9 cellular contexts compared by ENCODE assay signal in the genomic region with DNA sequence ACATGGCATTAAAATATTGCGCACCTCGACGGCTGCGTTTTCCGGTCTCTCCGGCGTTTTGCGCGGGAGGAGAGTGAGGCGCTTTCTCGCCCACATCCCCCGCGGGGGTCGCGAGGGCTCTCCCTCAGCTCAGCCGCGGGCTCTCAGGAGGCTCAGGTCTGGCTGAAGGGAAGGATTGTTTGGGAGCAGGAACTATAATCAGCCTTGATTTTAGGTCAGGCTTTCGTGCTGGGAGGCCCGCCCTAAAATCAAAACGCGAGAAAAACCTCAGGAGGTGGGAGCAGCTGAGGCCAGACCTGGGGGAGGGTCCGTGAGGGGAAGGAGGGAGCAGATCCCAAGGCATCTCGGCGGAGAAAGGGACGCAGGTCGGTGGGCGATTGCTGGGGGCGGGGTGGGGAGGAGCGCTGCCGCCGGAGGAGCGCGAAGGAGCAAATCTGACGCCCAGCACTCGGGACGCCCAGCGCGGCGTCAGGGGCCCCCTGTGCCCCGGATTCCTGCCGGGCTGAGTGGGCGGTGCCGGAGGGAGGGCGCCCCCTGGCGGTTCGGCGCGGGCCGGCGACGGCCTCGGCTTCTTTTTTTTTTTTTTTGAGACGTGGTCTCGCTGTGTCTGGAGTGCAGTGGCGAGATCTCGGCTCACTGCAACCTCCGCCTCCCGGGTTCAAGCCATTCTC. TPM values are rescaled to one million over a fixed set of nuclear protein-coding genes. Genes with fewer than 3 reads are reported as not detected.
A peak's percentile ranks its signal among the peaks of the same experiment; 100 is the strongest.
DNase-seq lines count a peak whose midpoint lies in the region; ATAC-seq, FAIRE-seq and TF ChIP-seq lines count a peak whose summit lies in the region.
"Had no signal": no experiment of that assay in that cellular context is flagged by ENCODE, and none has a peak within 500 bp of the region (broad histone marks: within the 10 kb centered on the region; RNA-seq: fewer than 3 reads in every experiment).

No MANE protein-coding gene starts in this region.

- peaks cover 16% of the 10 kb centered on the region for H3K4me1 ChIP-seq in CD8-positive, alpha-beta T cell (ENCODE audit: insufficient read depth, low read length)
- peaks cover 3 to 12% (median 11%) of the 10 kb centered on the region in 3 donors for H3K4me1 ChIP-seq in pancreas
- peaks cover 12% of the 10 kb centered on the region for H3K4me1 ChIP-seq in thymus (ENCODE audit: control insufficient read depth, insufficient read depth, low read length)

- CTCF ChIA-PET in CD8-positive, alpha-beta T cell (lab: Charles Lee), result interaction anchor here (0.7 to 2.2 kb wide), 9 partner anchors 9 to 327 kb away, joined by 3 to 10 read pairs (median 3); no protein-coding TSS in a partner anchor

- peak; percentile 62 to 90 (median 81) for DNase-seq in CD8-positive, alpha-beta T cell
- peak; percentile 86 for DNase-seq in Right ventricle myocardium superior
- DNase-seq in pancreas, result peak; percentile 55 to 93 (median 74)

- peak overlapping the region; percentile 42 for H3K27ac ChIP-seq in CD8-positive, alpha-beta T cell (ENCODE audit: low read depth, low read length)
- peak overlapping the region; percentile 18 to 71 (median 38) for H3K27ac ChIP-seq in pancreas
- peak overlapping the region; percentile 65 for H3K27ac ChIP-seq in thymus (ENCODE audit: low read depth)

- H3K4me3 Mint-ChIP-seq in CD8-positive, alpha-beta T cell, result peak overlapping the region; percentile 86
- H3K4me3 Mint-ChIP-seq in activated naive CD4-positive, alpha-beta T cell treated with anti-CD3 and anti-CD28 coated beads, Interleukin-2, amount 50 U/mL, for 24 hours, result peak overlapping the region; percentile 87

- no peaks in the 10 kb centered on the region for H3K27me3 ChIP-seq in CD8-positive, alpha-beta T cell (ENCODE audit: insufficient read depth, low read length)
- H3K27me3 ChIP-seq in pancreas (no peaks in the 10 kb centered on the region), thymus (ENCODE audit: control insufficient read depth, insufficient read depth) (peaks cover 3% of the 10 kb centered on the region)

- H3K27me3 Mint-ChIP-seq in CD8-positive, alpha-beta T cell (ENCODE audit: low read depth), result peaks cover 4% of the 10 kb centered on the region
- no peaks in the 10 kb centered on the region for H3K27me3 Mint-ChIP-seq in activated naive CD4-positive, alpha-beta T cell treated with anti-CD3 and anti-CD28 coated beads, Interleukin-2, amount 50 U/mL, for 24 hours

- TF ChIP-seq CTCF in CD8-positive, alpha-beta T cell (IDR thresholded peaks at IDR 0.05), result peak; percentile 68
- TF ChIP-seq CTCF in pancreas (IDR thresholded peaks at IDR 0.05), result peak; percentile 88 to 93 (median 92)

- no peaks in the 10 kb centered on the region for H3K36me3 Mint-ChIP-seq in CD8-positive, alpha-beta T cell
- no peaks in the 10 kb centered on the region for H3K36me3 Mint-ChIP-seq in activated naive CD4-positive, alpha-beta T cell treated with anti-CD3 and anti-CD28 coated beads, Interleukin-2, amount 50 U/mL, for 24 hours

- peak; percentile 71 for ATAC-seq in CD8-positive, alpha-beta T cell
- ATAC-seq in HG03175 (IDR thresholded peaks at IDR 0.05; ENCODE audit: unreplicated experiment) (peak; percentile 47), SK-N-SH treated with all-trans-retinoic acid at 6 μM for 48 hours (peak; percentile 95), Right ventricle myocardium superior (ENCODE audit: poor library complexity) (peak; percentile 96), pancreas (peak; percentile 77 to 96 (median 90)), HG03095 (IDR thresholded peaks at IDR 0.05; ENCODE audit: unreplicated experiment) (no peak)

- peak overlapping the region; percentile 88 for H3K27ac Mint-ChIP-seq in CD8-positive, alpha-beta T cell
- no peak overlapping the region for H3K27ac Mint-ChIP-seq in activated naive CD4-positive, alpha-beta T cell treated with anti-CD3 and anti-CD28 coated beads, Interleukin-2, amount 50 U/mL, for 24 hours

- 7 to 8% methylated on average over 41 to 58 of the region's 58 CpGs for WGBS in pancreas, 2 donors
- 2% methylated on average over 58 of the region's 58 CpGs for WGBS in thymus

- FAIRE-seq in pancreas (lab: Jason Lieb, UNC), result no peak
- FAIRE-seq: colon had no signal

- intact Hi-C loops in CD8-positive, alpha-beta T cell (cut with DNase I, micrococcal nuclease), result loop anchor here (1.0 to 5.0 kb wide), 9 partner anchors 18 to 327 kb away; a partner anchor contains a TSS
- intact Hi-C loops in Right ventricle myocardium superior (cut with DNase I), result loop anchor here (5.0 kb wide), 1 partner anchor 103 kb away; no protein-coding TSS in a partner anchor
- intact Hi-C loops in pancreas (cut with DNase I), result loop anchor here in 1 of 3 donors (10.0 kb wide), 1 partner anchor 105 kb away; no protein-coding TSS in a partner anchor

- H3K36me3 ChIP-seq in CD8-positive, alpha-beta T cell (ENCODE audit: insufficient read depth, low read length), result no peaks in the 10 kb centered on the region
- H3K36me3 ChIP-seq in pancreas (no peaks in the 10 kb centered on the region), thymus (ENCODE audit: control insufficient read depth, insufficient read depth) (no peaks in the 10 kb centered on the region)

- H3K4me1 Mint-ChIP-seq in CD8-positive, alpha-beta T cell (ENCODE audit: low read depth), result peaks cover 27% of the 10 kb centered on the region
- H3K4me1 Mint-ChIP-seq in activated naive CD4-positive, alpha-beta T cell treated with anti-CD3 and anti-CD28 coated beads, Interleukin-2, amount 50 U/mL, for 24 hours, result peaks cover 35% of the 10 kb centered on the region

- peak overlapping the region; percentile 57 for H3K4me3 ChIP-seq in CD8-positive, alpha-beta T cell (ENCODE audit: low read depth, low read length)
- H3K4me3 ChIP-seq in pancreas, result peak overlapping the region; percentile 13 to 50 (median 18)
- peak overlapping the region; percentile 41 for H3K4me3 ChIP-seq in thymus (ENCODE audit: low read length)

- no peaks in the 10 kb centered on the region for H3K9me3 ChIP-seq in CD8-positive, alpha-beta T cell (ENCODE audit: low read length)
- H3K9me3 ChIP-seq in pancreas (no peaks in the 10 kb centered on the region), thymus (ENCODE audit: control insufficient read depth) (no peaks in the 10 kb centered on the region)

- POLR2A ChIA-PET in CD8-positive, alpha-beta T cell (lab: Charles Lee), result interaction anchor here (0.6 to 1.2 kb wide), 2 partner anchors 25 to 540 kb away, joined by 3 read pairs; a partner anchor contains a TSS

- no peaks in the 10 kb centered on the region for H3K9me3 Mint-ChIP-seq in CD8-positive, alpha-beta T cell
- no peaks in the 10 kb centered on the region for H3K9me3 Mint-ChIP-seq in activated naive CD4-positive, alpha-beta T cell treated with anti-CD3 and anti-CD28 coated beads, Interleukin-2, amount 50 U/mL, for 24 hours

TF ChIP-seq in SK-N-SH treated with all-trans-retinoic acid at 6 μM for 48 hours, 23 proteins besides CTCF, POLR2A, EP300 and RAD21:
- TF ChIP-seq ZNF8 (CRISPR knock-in tag; IDR thresholded peaks at IDR 0.05) (no peak), ZC3H10 (CRISPR knock-in tag; IDR thresholded peaks at IDR 0.05) (no peak), OSR1 (CRISPR knock-in tag; IDR thresholded peaks at IDR 0.05) (no peak), SNAI2 (CRISPR knock-in tag; IDR thresholded peaks at IDR 0.05) (no peak), PPARA (CRISPR knock-in tag; IDR thresholded peaks at IDR 0.05; ENCODE audit: borderline replicate concordance) (no peak), TOX (CRISPR knock-in tag; IDR thresholded peaks at IDR 0.05; ENCODE audit: borderline replicate concordance) (no peak), GLIS3 (CRISPR knock-in tag; IDR thresholded peaks at IDR 0.05) (no peak), ARNTL (CRISPR knock-in tag; IDR thresholded peaks at IDR 0.05; ENCODE audit: borderline replicate concordance, low read depth) (no peak)
- TF ChIP-seq, protein P1, sequence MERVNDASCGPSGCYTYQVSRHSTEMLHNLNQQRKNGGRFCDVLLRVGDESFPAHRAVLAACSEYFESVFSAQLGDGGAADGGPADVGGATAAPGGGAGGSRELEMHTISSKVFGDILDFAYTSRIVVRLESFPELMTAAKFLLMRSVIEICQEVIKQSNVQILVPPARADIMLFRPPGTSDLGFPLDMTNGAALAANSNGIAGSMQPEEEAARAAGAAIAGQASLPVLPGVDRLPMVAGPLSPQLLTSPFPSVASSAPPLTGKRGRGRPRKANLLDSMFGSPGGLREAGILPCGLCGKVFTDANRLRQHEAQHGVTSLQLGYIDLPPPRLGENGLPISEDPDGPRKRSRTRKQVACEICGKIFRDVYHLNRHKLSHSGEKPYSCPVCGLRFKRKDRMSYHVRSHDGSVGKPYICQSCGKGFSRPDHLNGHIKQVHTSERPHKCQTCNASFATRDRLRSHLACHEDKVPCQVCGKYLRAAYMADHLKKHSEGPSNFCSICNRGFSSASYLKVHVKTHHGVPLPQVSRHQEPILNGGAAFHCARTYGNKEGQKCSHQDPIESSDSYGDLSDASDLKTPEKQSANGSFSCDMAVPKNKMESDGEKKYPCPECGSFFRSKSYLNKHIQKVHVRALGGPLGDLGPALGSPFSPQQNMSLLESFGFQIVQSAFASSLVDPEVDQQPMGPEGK (CRISPR knock-in tag; IDR thresholded peaks at IDR 0.05; ENCODE audit: borderline replicate concordance), result no peak; the same call in 1 of the 2 replicates

RNA-seq across cellular contexts. Expression of a gene that starts 18.7 kb away (rescaled TPM):
- total RNA-seq in CD8-positive, alpha-beta T cell, result 10 to 100 TPM; 13.9 to 15.8 TPM
- total RNA-seq in Right ventricle myocardium superior, result 49.8 TPM
- 10 to 100 TPM; 30.4 to 57.8 (median 37.8) TPM for total RNA-seq in pancreas
- polyA plus RNA-seq in pancreas, result 10 to 100 TPM; 21.4 to 43.7 TPM
- 69.2 TPM for polyA plus RNA-seq in thymus
